ENCODE assay signal across 8 cellular contexts in the genomic region with DNA sequence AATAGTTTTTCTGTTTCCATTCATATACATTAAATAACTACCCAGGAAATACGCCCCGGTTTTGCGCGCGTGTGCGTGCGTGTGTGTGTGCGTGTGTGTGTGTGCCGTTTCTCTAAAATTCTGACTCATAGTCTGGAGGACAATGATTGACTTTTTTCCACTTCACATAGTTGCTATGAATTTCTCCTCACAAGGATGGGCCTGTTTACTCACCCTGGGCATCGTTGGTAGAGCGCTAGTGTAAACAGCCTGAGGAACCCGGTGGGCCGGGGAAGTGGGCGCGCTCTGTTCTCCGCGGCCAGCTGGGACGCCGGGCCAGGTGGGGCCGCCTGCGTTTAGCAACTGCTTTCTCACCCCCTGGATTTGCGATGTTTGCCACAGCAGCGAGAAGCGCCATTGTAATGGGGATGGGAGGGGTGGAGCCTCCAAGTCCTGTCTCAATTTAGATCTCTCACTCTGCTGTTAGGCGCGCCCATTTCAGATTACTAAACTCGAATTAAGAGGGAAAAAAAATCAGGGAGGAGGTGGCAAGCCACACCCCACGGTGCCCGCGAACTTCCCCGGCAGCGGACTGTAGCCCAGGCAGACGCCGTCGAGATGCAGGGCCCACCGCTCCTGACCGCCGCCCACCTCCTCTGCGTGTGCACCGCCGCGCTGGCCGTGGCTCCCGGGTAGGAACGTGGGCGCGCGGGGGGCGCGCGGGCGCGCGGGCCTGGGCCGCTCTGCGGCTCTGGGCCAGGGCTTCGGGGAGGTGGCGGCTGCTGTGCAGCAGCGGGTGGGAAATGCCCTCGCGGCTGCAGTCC. TPM values are rescaled to one million over a fixed set of nuclear protein-coding genes. Genes with fewer than 3 reads are reported as not detected.
DNase-seq lines count a peak whose midpoint lies in the region; ATAC-seq, FAIRE-seq and TF ChIP-seq lines count a peak whose summit lies in the region.

A gene (plus strand): TSS at position 585 of the 803 bp plus-strand sequence. CDS start 13 bp downstream, at position 598.

- BruUV-seq in GM12878 (replicated peaks; lab: Mats Ljungman, UMichigan), result no TSS peak

- H3K36me3 ChIP-seq in GM12878 (ENCODE audit: control insufficient read depth in 2 of 2, insufficient read depth in 2 of 2, low read length in 1 of 2) (no peaks in the 10 kb centered on the region), iPS-18a (ENCODE audit: control insufficient read depth, low read depth, low read length) (no peaks in the 10 kb centered on the region)

- in situ Hi-C loops in GM12878 (cut with MboI), result no loop called here

- TF ChIP-seq RAD21 in Ishikawa (IDR thresholded peaks at IDR 0.05; ENCODE audit: low read depth) (no peak), GM12878 (IDR thresholded peaks at IDR 0.05; ENCODE audit: insufficient read depth, low read depth, low read length) (no peak)

- TF ChIP-seq POLR2A in GM12878 (IDR thresholded peaks at IDR 0.05; ENCODE audit: low read depth, low read length), result no peak; the same call in 1 of the 2 replicates

- RAD21 ChIA-PET in GM12878 (lab: Charles Lee; ENCODE audit: unreplicated experiment), result no interaction called here

- POLR2A ChIA-PET in GM12878 (lab: Charles Lee), result no interaction called here

- peak within 1 kb of the TSS; percentile 58 for H2AFZ ChIP-seq in GM12878 (ENCODE audit: control insufficient read depth, low read depth, low read length)

- intact Hi-C loops in GM12878 (cut with micrococcal nuclease; ENCODE audit: unreplicated experiment), result no loop called here

- CTCF ChIA-PET in GM12878 (lab: Yijun Ruan, JAX), result no interaction called here

- 9% methylated on average over 59 of the region's 61 CpGs for WGBS in GM12878 (ENCODE audit: insufficient coverage, insufficient replicate concordance, low lambda C conversion rate, missing lambda C conversion rate)

- DNase-seq in DMS153 (lab: John Stamatoyannopoulos, UW), result peak; percentile 33
- peak; percentile 30 for DNase-seq in T1000 (lab: John Stamatoyannopoulos, UW)
- no peak for DNase-seq in GM12878 (ENCODE audit: low read depth, low spot score)
- DNase-seq in cerebellar nuclear complex (lab: John Stamatoyannopoulos, UW), result no peak

- FAIRE-seq in GM12878 (lab: Jason Lieb, UNC), result no peak

- no peak within 1 kb of the TSS for H3K27ac ChIP-seq in GM12878 (ENCODE audit: control insufficient read depth, insufficient read depth)
- no peak within 1 kb of the TSS for H3K27ac ChIP-seq in iPS-18a (ENCODE audit: low read length)
- peak within 1 kb of the TSS; percentile 66 to 98 (median 91) for H3K27ac ChIP-seq in skin epidermis

- H3K4me3 ChIP-seq in GM12878 (peak within 1 kb of the TSS; percentile 64), iPS-18a (ENCODE audit: low read length) (peak within 1 kb of the TSS; percentile 68), skin epidermis (peak within 1 kb of the TSS; percentile 53 to 85 (median 58))

- TF ChIP-seq CTCF in GM12878 (IDR thresholded peaks at IDR 0.05 in 2 of 3, conservative IDR thresholded peaks at IDR 0.05 in 1 of 3; ENCODE audit: control insufficient read depth in 2 of 3, extremely low read depth in 1 of 3, insufficient read depth in 1 of 3, low read depth in 3 of 3, low read length in 3 of 3), result no peak

- SMC1A ChIA-PET in GM12878 (lab: Charles Lee; ENCODE audit: uncharacterized antibody, unreplicated experiment), result no interaction called here

- peak within 1 kb of the TSS; percentile 38; the same call in 1 of the 2 replicates for H3K9ac ChIP-seq in GM12878 (ENCODE audit: control insufficient read depth, insufficient read depth, low read length)
- H3K9ac ChIP-seq in iPS-18a (ENCODE audit: low read length), result peak within 1 kb of the TSS; percentile 47

- ATAC-seq in GM21576 (IDR thresholded peaks at IDR 0.05; ENCODE audit: unreplicated experiment) (peak; percentile 57), GM12878 (peak; percentile 70)

- H3K4me2 ChIP-seq in GM12878 (ENCODE audit: control insufficient read depth, insufficient read depth), result peak within 1 kb of the TSS; percentile 79

- H3K9me3 ChIP-seq in GM12878 (replicated peaks; ENCODE audit: control insufficient read depth, insufficient read depth, low read length), result no peaks in the 10 kb centered on the region
- no peaks in the 10 kb centered on the region for H3K9me3 ChIP-seq in iPS-18a (ENCODE audit: control insufficient read depth, low read depth, low read length)

- no peaks in the 10 kb centered on the region for H3K4me1 ChIP-seq in GM12878 (ENCODE audit: control insufficient read depth, insufficient read depth, low read length)
- peaks cover 9% of the 10 kb centered on the region for H3K4me1 ChIP-seq in iPS-18a (ENCODE audit: control insufficient read depth, low read depth, low read length)

- H3K27me3 ChIP-seq in GM12878 (replicated peaks in 1 of 2; ENCODE audit: control insufficient read depth in 2 of 2, insufficient read depth in 2 of 2, low read length in 1 of 2) (no peaks in the 10 kb centered on the region; a peak in 1 of 4 replicates), iPS-18a (ENCODE audit: control insufficient read depth, insufficient read depth, low read length) (peaks cover 26% of the 10 kb centered on the region)

- no peaks in the 10 kb centered on the region for H4K20me1 ChIP-seq in GM12878 (ENCODE audit: control insufficient read depth, insufficient read depth)

- TF ChIP-seq EP300 in Ishikawa (IDR thresholded peaks at IDR 0.05; ENCODE audit: borderline replicate concordance), result no peak
- TF ChIP-seq EP300 in GM12878 (IDR thresholded peaks at IDR 0.05; ENCODE audit: borderline replicate concordance in 1 of 2, control insufficient read depth in 1 of 2, low read depth in 2 of 2, low read length in 2 of 2), result no peak

- H3K79me2 ChIP-seq in GM12878 (ENCODE audit: control insufficient read depth, insufficient read depth, low read length), result no peaks in the 10 kb centered on the region

TF ChIP-seq in Ishikawa, 13 proteins besides CTCF, POLR2A, EP300 and RAD21:
- TF ChIP-seq EGR1 (IDR thresholded peaks at IDR 0.05) (0 out of 2 replicates have a peak, but pooled peaks have one; percentile 18), ZBTB7A (IDR thresholded peaks at IDR 0.05; ENCODE audit: low read depth) (peak; percentile 41; the same call in 1 of the 2 replicates), YY1 (IDR thresholded peaks at IDR 0.05; ENCODE audit: low read depth) (0 out of 2 replicates have a peak, but pooled peaks have one; percentile 61), TAF1 (IDR thresholded peaks at IDR 0.05; ENCODE audit: low read depth) (no peak; the same call in 1 of the 2 replicates)
- TF ChIP-seq, protein P1, sequence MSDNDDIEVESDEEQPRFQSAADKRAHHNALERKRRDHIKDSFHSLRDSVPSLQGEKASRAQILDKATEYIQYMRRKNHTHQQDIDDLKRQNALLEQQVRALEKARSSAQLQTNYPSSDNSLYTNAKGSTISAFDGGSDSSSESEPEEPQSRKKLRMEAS (IDR thresholded peaks at IDR 0.05), result no peak; the same call in 1 of the 2 replicates
TF ChIP-seq in Ishikawa: peak in this region for 3.

TF ChIP-seq in GM12878, 131 proteins besides CTCF, POLR2A, EP300 and RAD21 (continues in another document):
- no peak for TF ChIP-seq ZBED1 (IDR thresholded peaks at IDR 0.05; ENCODE audit: borderline replicate concordance)
- TF ChIP-seq, protein P2, sequence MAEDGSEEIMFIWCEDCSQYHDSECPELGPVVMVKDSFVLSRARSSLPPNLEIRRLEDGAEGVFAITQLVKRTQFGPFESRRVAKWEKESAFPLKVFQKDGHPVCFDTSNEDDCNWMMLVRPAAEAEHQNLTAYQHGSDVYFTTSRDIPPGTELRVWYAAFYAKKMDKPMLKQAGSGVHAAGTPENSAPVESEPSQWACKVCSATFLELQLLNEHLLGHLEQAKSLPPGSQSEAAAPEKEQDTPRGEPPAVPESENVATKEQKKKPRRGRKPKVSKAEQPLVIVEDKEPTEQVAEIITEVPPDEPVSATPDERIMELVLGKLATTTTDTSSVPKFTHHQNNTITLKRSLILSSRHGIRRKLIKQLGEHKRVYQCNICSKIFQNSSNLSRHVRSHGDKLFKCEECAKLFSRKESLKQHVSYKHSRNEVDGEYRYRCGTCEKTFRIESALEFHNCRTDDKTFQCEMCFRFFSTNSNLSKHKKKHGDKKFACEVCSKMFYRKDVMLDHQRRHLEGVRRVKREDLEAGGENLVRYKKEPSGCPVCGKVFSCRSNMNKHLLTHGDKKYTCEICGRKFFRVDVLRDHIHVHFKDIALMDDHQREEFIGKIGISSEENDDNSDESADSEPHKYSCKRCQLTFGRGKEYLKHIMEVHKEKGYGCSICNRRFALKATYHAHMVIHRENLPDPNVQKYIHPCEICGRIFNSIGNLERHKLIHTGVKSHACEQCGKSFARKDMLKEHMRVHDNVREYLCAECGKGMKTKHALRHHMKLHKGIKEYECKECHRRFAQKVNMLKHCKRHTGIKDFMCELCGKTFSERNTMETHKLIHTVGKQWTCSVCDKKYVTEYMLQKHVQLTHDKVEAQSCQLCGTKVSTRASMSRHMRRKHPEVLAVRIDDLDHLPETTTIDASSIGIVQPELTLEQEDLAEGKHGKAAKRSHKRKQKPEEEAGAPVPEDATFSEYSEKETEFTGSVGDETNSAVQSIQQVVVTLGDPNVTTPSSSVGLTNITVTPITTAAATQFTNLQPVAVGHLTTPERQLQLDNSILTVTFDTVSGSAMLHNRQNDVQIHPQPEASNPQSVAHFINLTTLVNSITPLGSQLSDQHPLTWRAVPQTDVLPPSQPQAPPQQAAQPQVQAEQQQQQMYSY (CRISPR knock-in tag; IDR thresholded peaks at IDR 0.05), result no peak
- 0 out of 2 replicates have a peak, but pooled peaks have one; percentile 35 for TF ChIP-seq LARP7 (IDR thresholded peaks at IDR 0.05)
- no peak for TF ChIP-seq SUZ12 (IDR thresholded peaks at IDR 0.05; ENCODE audit: unreplicated experiment)

RNA-seq across cellular contexts. Expression of the gene that starts here (rescaled TPM):
- 2.0 and 2.7 TPM in 2 replicates for total RNA-seq in GM12878 (2013; cell fraction: nucleolus; rRNA removed)
- total RNA-seq in GM12878 (2014; rRNA removed) (3.8 and 4.8 TPM in 2 replicates), GM12878 (2014; rRNA removed; fragmentation: Illumina TruSeq; extraction: Trizol) (3.4 and 3.8 TPM in 2 replicates), GM12878 (2021) (3.2 and 4.4 TPM in 2 replicates)
- polyA plus RNA-seq in GM12878 (2011; ENCODE audit: low read depth), result 0.58 TPM
- polyA plus RNA-seq in GM12878 (2011; rRNA removed) (0.27 and 0.30 TPM in 2 replicates), GM12878 (2014; fragmentation: Illumina TruSeq; extraction: Trizol) (3.9 and 5.5 TPM in 2 replicates), GM12878 (2014; fragmentation: Nextera tagmentation; extraction: Ambion mirVana) (1 to 10 TPM; 1.0 to 1.5 TPM), GM12878 (2014; rRNA removed) (2.3 TPM in 2 replicates), GM12878 (2016; fragmentation: Nextera tagmentation; extraction: Ambion mirVana) (1 to 10 TPM; 1.4 to 2.0 TPM)
- polyA plus RNA-seq in GM12878 (2011; cell fraction: cytosol; rRNA removed), result 0.05 and 0.09 TPM in 2 replicates
- 0.13 and 0.15 TPM in 2 replicates for polyA plus RNA-seq in GM12878 (2011; cell fraction: nucleus; rRNA removed)
- 0.60 and 1.4 TPM in 2 replicates for polyA plus RNA-seq in GM12878 (2012)
- polyA minus RNA-seq in GM12878 (2011; rRNA and poly(A)+ RNA removed), result 0.15 and 0.22 TPM in 2 replicates
- polyA minus RNA-seq in GM12878 (2011; cell fraction: cytosol; rRNA and poly(A)+ RNA removed), result 0.13 and 0.42 TPM in 2 replicates
- polyA minus RNA-seq in GM12878 (2011; cell fraction: nucleus; rRNA and poly(A)+ RNA removed), result 0.10 and 0.60 TPM in 2 replicates

Comparison
In these comparisons a context has a peak if more than half of its experiments do, and no peak if none do; other contexts are left out.
1. DNase-seq: peak in DMS153 (single experiment) and T1000 (single experiment); none in GM12878 (single experiment) and cerebellar nuclear complex (0 of 2).
2. H3K27ac ChIP-seq: peak in skin epidermis (21 of 21); none in GM12878 (single experiment) and iPS-18a (single experiment).
3. Peak in every context shown above with its lines, with median percentiles within 50 percentile points of each other: H3K4me3 ChIP-seq.